22 cellular contexts compared by ENCODE assay signal in the genomic region with DNA sequence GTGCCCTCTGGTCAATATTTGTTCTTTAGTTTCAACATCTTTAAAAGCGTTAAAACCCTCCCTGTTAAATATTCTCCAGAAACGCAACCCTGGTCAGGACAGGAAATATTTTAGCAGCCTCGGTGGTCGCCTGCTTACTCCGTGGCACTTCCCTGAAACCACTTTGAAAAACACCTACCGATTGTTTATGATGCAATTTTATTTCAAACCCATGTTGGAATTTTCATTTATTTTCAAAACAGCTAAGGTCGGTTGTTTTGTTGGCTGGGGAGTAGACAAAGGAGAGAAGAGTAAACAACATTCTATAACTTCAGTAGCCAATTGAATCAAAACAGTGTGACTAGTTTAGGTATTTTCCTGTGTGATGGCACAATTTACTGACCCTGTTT. TPM values are rescaled to one million over a fixed set of nuclear protein-coding genes. Genes with fewer than 3 reads are reported as not detected.
DNase-seq lines count a peak whose midpoint lies in the region; ATAC-seq, FAIRE-seq and TF ChIP-seq lines count a peak whose summit lies in the region.
"Had no signal": no experiment of that assay in that cellular context is flagged by ENCODE, and none has a peak within 500 bp of the region (broad histone marks: within the 10 kb centered on the region; RNA-seq: fewer than 3 reads in every experiment).

No MANE protein-coding gene starts in this region.

- peaks cover 9% of the 10 kb centered on the region for H3K4me1 ChIP-seq in HUES6 (ENCODE audit: control insufficient read depth, insufficient read depth, low read length)
- H3K4me1 ChIP-seq in HepG2 (ENCODE audit: insufficient read depth, low read length): peaks cover 57% of the 10 kb centered on the region
- peaks cover 14% of the 10 kb centered on the region for H3K4me1 ChIP-seq in smooth muscle cell (ENCODE audit: low read depth)

- no peak for TF ChIP-seq RAD21 in HepG2 (CRISPR knock-in tag; IDR thresholded peaks at IDR 0.05)

- peaks cover 73% of the 10 kb centered on the region for H3K27me3 Mint-ChIP-seq in brain

- TSS peak; percentile 86 for BruUV-seq in HepG2 (replicated peaks; lab: Mats Ljungman, UMichigan)

- DNase-seq in HepG2 (ENCODE audit: low spot score) (peak; percentile 77), smooth muscle cell (lab: John Stamatoyannopoulos, UW; ENCODE audit: unreplicated experiment) (no peak), NCI-H82 (lab: John Stamatoyannopoulos, UW) (no peak)
- DNase-seq: effector CD4-positive, alpha-beta T cell; esophagus squamous epithelium; Kasumi-1; NCI-H1417 treated with DMSO at 0.1 percent for 48 hours; SIG-M5; stimulated activated CD4-positive, alpha-beta T cell treated with anti-CD3 and anti-CD28 coated beads, Interleukin-2, amount 100 ng/mL, for 24 hours; T-helper 2 cell had no signal

- H3K9me3 ChIP-seq in HUES6 (ENCODE audit: control insufficient read depth, insufficient read depth, low read depth, low read length) (no peaks in the 10 kb centered on the region), HepG2 (ENCODE audit: low read length) (no peaks in the 10 kb centered on the region), smooth muscle cell (replicated peaks; ENCODE audit: low read depth) (no peaks in the 10 kb centered on the region)
- H3K9me3 ChIP-seq: esophagus squamous epithelium, neutrophil, vagina had no signal

- no peak overlapping the region for H3K9ac ChIP-seq in HUES6 (ENCODE audit: low read length)
- H3K9ac ChIP-seq in HepG2 (ENCODE audit: insufficient read depth, low read depth, low read length): peak overlapping the region; percentile 94
- H3K9ac ChIP-seq in smooth muscle cell (ENCODE audit: low read depth): no peak overlapping the region

- intact Hi-C loops in HepG2 (cut with micrococcal nuclease; ENCODE audit: unreplicated experiment): loop anchor here (5.0 kb wide), 1 partner anchor 71 kb away; no protein-coding TSS in a partner anchor

- H3K9me3 Mint-ChIP-seq in brain: peaks cover 0 to 6% (median 0%) of the 10 kb centered on the region in 5 experiments
- H3K9me3 Mint-ChIP-seq: activated T-helper 2 cell treated with anti-CD3 and anti-CD28 coated beads, Interferon-gamma antibody, Interleukin-2, Interleukin-4, amounts not matched to agents 10 μg/mL and 5 μg/mL and 100 μg/mL, durations not matched to agents 14 hours and 24 hours and 36 hours had no signal

- ATAC-seq in HepG2: peak; percentile 68
- no peak for ATAC-seq in HG03045 (IDR thresholded peaks at IDR 0.05; ENCODE audit: unreplicated experiment)
- ATAC-seq in GM19395 (IDR thresholded peaks at IDR 0.05; ENCODE audit: unreplicated experiment): no peak

- H3K36me3 Mint-ChIP-seq in brain: no peaks in the 10 kb centered on the region

- H3K36me3 ChIP-seq in HUES6 (ENCODE audit: control insufficient read depth, insufficient read depth, low read length): no peaks in the 10 kb centered on the region
- peaks cover 0 to 18% of the 10 kb centered on the region in 2 experiments; a peak in 3 of 5 replicates for H3K36me3 ChIP-seq in HepG2 (replicated peaks in 1 of 2; ENCODE audit: control insufficient read depth in 1 of 2, insufficient read depth in 2 of 2, low read length in 2 of 2)
- H3K36me3 ChIP-seq in smooth muscle cell (ENCODE audit: low read depth): no peaks in the 10 kb centered on the region
- H3K36me3 ChIP-seq: esophagus squamous epithelium, neutrophil, vagina had no signal

- peak overlapping the region; percentile 63 to 76 (median 72) for H3K4me3 Mint-ChIP-seq in brain

- in situ Hi-C loops in HepG2 (cut with HindIII; ENCODE audit: extremely low pct_ligation_motif_present, low pct_unique_long_range_greater_than_20kb): no loop called here

- H3K27ac ChIP-seq in HUES6 (ENCODE audit: low read depth, low read length): no peak overlapping the region
- H3K27ac ChIP-seq in HepG2 (ENCODE audit: extremely low read length, insufficient read depth, low read length): peak overlapping the region; percentile 99
- H3K27ac ChIP-seq in smooth muscle cell (ENCODE audit: low read depth): no peak overlapping the region
- H3K27ac ChIP-seq: esophagus squamous epithelium, neutrophil, vagina had no signal

- no peak for TF ChIP-seq POLR2A in HepG2 (IDR thresholded peaks at IDR 0.05; ENCODE audit: insufficient read depth in 1 of 2, low read depth in 2 of 2, low read length in 2 of 2)

- under 1% methylated on average over 7 of the region's 7 CpGs for WGBS in HepG2 (ENCODE audit: low lambda C conversion rate)
- 22% methylated on average over 7 of the region's 7 CpGs for WGBS in smooth muscle cell (ENCODE audit: low lambda C conversion rate)

- peak overlapping the region; percentile 23 for H2AFZ ChIP-seq in HepG2 (ENCODE audit: low read length)
- H2AFZ ChIP-seq in smooth muscle cell (ENCODE audit: low read depth): no peak overlapping the region

- peak overlapping the region; percentile 67 for H3K4me3 ChIP-seq in HUES6 (ENCODE audit: low read depth, low read length)
- peak overlapping the region; percentile 67 to 87 (median 84) for H3K4me3 ChIP-seq in HepG2 (replicated peaks in 1 of 3; ENCODE audit: insufficient read depth in 1 of 3, low read depth in 2 of 3, low read length in 3 of 3)
- peak overlapping the region; percentile 48 for H3K4me3 ChIP-seq in smooth muscle cell

- CTCF ChIA-PET in HepG2 (lab: Yijun Ruan, JAX; ENCODE audit: low intra/inter-chr PET ratio, low total read pairs): no interaction called here

- no peaks in the 10 kb centered on the region for H3F3A ChIP-seq in smooth muscle cell (ENCODE audit: low read depth)

- peaks cover 64% of the 10 kb centered on the region for H3K27me3 ChIP-seq in HUES6 (ENCODE audit: control insufficient read depth, insufficient read depth, low read length)
- no peaks in the 10 kb centered on the region; a peak in 1 of 5 replicates for H3K27me3 ChIP-seq in HepG2 (ENCODE audit: control insufficient read depth in 1 of 2, insufficient read depth in 2 of 2, low read length in 2 of 2)
- H3K27me3 ChIP-seq in smooth muscle cell (ENCODE audit: low read depth): peaks cover 71% of the 10 kb centered on the region
- H3K27me3 ChIP-seq: vagina had no signal

- H3K27ac Mint-ChIP-seq in brain: no peak overlapping the region
- H3K27ac Mint-ChIP-seq: activated T-helper 2 cell treated with anti-CD3 and anti-CD28 coated beads, Interferon-gamma antibody, Interleukin-2, Interleukin-4, amounts not matched to agents 10 μg/mL and 5 μg/mL and 100 μg/mL, durations not matched to agents 14 hours and 24 hours and 36 hours had no signal

- peaks cover 4% of the 10 kb centered on the region for H3K4me1 Mint-ChIP-seq in brain

- POLR2A ChIA-PET in HepG2 (lab: Yijun Ruan, JAX): interaction anchor here (1.1 to 1.4 kb wide), 2 partner anchors 69 to 101 kb away, joined by 3 to 4 read pairs; a partner anchor contains a TSS

- no peak for FAIRE-seq in HepG2 (lab: Jason Lieb, UNC)
- FAIRE-seq: kidney had no signal

- peak in 1 of 2 experiments; percentile 76; a peak in 2 of 4 replicates for TF ChIP-seq EP300 in HepG2 (IDR thresholded peaks at IDR 0.05; ENCODE audit: low read depth in 2 of 2, low read length in 2 of 2)
- TF ChIP-seq EP300 in HepG2 (CRISPR knock-in tag; IDR thresholded peaks at IDR 0.05; ENCODE audit: borderline replicate concordance): no peak

- H4K20me1 ChIP-seq in HepG2 (ENCODE audit: insufficient read depth, low read length) (peaks cover 33% of the 10 kb centered on the region), smooth muscle cell (ENCODE audit: low read depth) (no peaks in the 10 kb centered on the region)

- peaks cover 32% of the 10 kb centered on the region for H3K79me2 ChIP-seq in HepG2 (ENCODE audit: insufficient read depth, low read length)
- H3K79me2 ChIP-seq in smooth muscle cell (ENCODE audit: low read depth): no peaks in the 10 kb centered on the region

- TF ChIP-seq CTCF in brain (conservative IDR thresholded peaks at IDR 0.05) (no peak), HepG2 (CRISPR knock-in tag; IDR thresholded peaks at IDR 0.05) (no peak), smooth muscle cell (IDR thresholded peaks at IDR 0.05; ENCODE audit: borderline replicate concordance, insufficient read depth, poor library complexity, severe bottlenecking) (no peak)

- peak overlapping the region; percentile 94 for H3K4me2 ChIP-seq in HepG2 (ENCODE audit: low read depth, low read length)
- peak overlapping the region; percentile 93 for H3K4me2 ChIP-seq in smooth muscle cell

RNA-seq across cellular contexts. Expression of a gene that starts 0.7 kb away (rescaled TPM):
- polyA plus RNA-seq in brain (ENCODE audit: insufficient read depth, low read depth, low replicate concordance) (22.2 TPM), HepG2 (2011; rRNA removed) (931 and 1,080 TPM in 2 replicates), smooth muscle cell (0.37 and 1.1 TPM in 2 replicates)
- total RNA-seq in HepG2 (2016; rRNA removed; fragmentation: Illumina TruSeq; extraction: Trizol) (310 and 642 TPM in 2 replicates), smooth muscle cell (1.2 TPM in 1 of 2 replicates, not detected in the other)
- total RNA-seq in HepG2 (2016; cell fraction: cytosol; rRNA removed; fragmentation: Illumina TruSeq; extraction: Trizol; ENCODE audit: low read depth): 113 and 138 TPM in 2 replicates
- 301 and 640 TPM in 2 replicates for total RNA-seq in HepG2 (2016; cell fraction: insoluble cytoplasmic fraction; rRNA removed; fragmentation: Illumina TruSeq; extraction: Trizol)
- total RNA-seq in HepG2 (2016; cell fraction: membrane; rRNA removed; fragmentation: Illumina TruSeq; extraction: Trizol): 174 and 205 TPM in 2 replicates
- total RNA-seq in HepG2 (2016; cell fraction: nucleus; rRNA removed; fragmentation: Illumina TruSeq; extraction: Trizol): 588 and 712 TPM in 2 replicates
- polyA plus RNA-seq in HepG2 (2011; cell fraction: cytosol; rRNA removed): 1,361 and 1,403 TPM in 2 replicates
- 575 and 645 TPM in 2 replicates for polyA plus RNA-seq in HepG2 (2011; cell fraction: nucleus; rRNA removed)
- polyA plus RNA-seq in HepG2 (2012): 1,685 and 1,730 TPM in 2 replicates
- polyA plus RNA-seq in HepG2 (2016; cell fraction: cytosol; fragmentation: Illumina TruSeq; extraction: Trizol; ENCODE audit: low read depth): 301 and 378 TPM in 2 replicates
- 671 and 691 TPM in 2 replicates for polyA plus RNA-seq in HepG2 (2016; cell fraction: insoluble cytoplasmic fraction; fragmentation: Illumina TruSeq; extraction: Trizol; ENCODE audit: low read depth)
- 336 and 408 TPM in 2 replicates for polyA plus RNA-seq in HepG2 (2016; cell fraction: membrane; fragmentation: Illumina TruSeq; extraction: Trizol; ENCODE audit: low read depth)
- 1,909 and 2,130 TPM in 2 replicates for polyA plus RNA-seq in HepG2 (2016; cell fraction: nucleus; fragmentation: Illumina TruSeq; extraction: Trizol; ENCODE audit: insufficient read depth, low read depth)
- 0.19 and 898 TPM in 2 replicates for polyA minus RNA-seq in HepG2 (2011; rRNA and poly(A)+ RNA removed; ENCODE audit: low replicate concordance)
- polyA minus RNA-seq in HepG2 (2011; cell fraction: cytosol; rRNA and poly(A)+ RNA removed): 385 and 416 TPM in 2 replicates
- 128 and 176 TPM in 2 replicates for polyA minus RNA-seq in HepG2 (2011; cell fraction: nucleus; rRNA and poly(A)+ RNA removed)
- total RNA-seq: activated CD8-positive, alpha-beta memory T cell treated with anti-CD3 and anti-CD28 coated beads for 36 hours; activated T-helper 2 cell treated with anti-CD3 and anti-CD28 coated beads, Interferon-gamma antibody, Interleukin-2, Interleukin-4, amounts not matched to agents 10 μg/mL and 5 μg/mL and 100 μg/mL, durations not matched to agents 14 hours and 24 hours and 36 hours; G401; OCI-LY7 had no signal

RNA-seq across cellular contexts. Expression of a gene that starts 10.6 kb away (rescaled TPM):
- polyA plus RNA-seq in brain (ENCODE audit: insufficient read depth, low read depth, low replicate concordance) (not detected), HepG2 (2011; rRNA removed) (not detected in 2 replicates), smooth muscle cell (not detected in 2 replicates)
- total RNA-seq in HepG2 (2016; rRNA removed; fragmentation: Illumina TruSeq; extraction: Trizol) (0.39 and 0.64 TPM in 2 replicates), smooth muscle cell (not detected in 2 replicates)
- total RNA-seq in HepG2 (2016; cell fraction: cytosol; rRNA removed; fragmentation: Illumina TruSeq; extraction: Trizol; ENCODE audit: low read depth): 0.18 TPM in 1 of 2 replicates, not detected in the other
- 0.43 and 0.73 TPM in 2 replicates for total RNA-seq in HepG2 (2016; cell fraction: insoluble cytoplasmic fraction; rRNA removed; fragmentation: Illumina TruSeq; extraction: Trizol)
- total RNA-seq in HepG2 (2016; cell fraction: membrane; rRNA removed; fragmentation: Illumina TruSeq; extraction: Trizol): 0.21 and 0.68 TPM in 2 replicates
- total RNA-seq in HepG2 (2016; cell fraction: nucleus; rRNA removed; fragmentation: Illumina TruSeq; extraction: Trizol): not detected in 2 replicates
- polyA plus RNA-seq in HepG2 (2011; cell fraction: cytosol; rRNA removed): not detected in 2 replicates
- not detected in 2 replicates for polyA plus RNA-seq in HepG2 (2011; cell fraction: nucleus; rRNA removed)
- 0.28 and 0.43 TPM in 2 replicates for polyA plus RNA-seq in HepG2 (2012)
- 0.46 and 1.3 TPM in 2 replicates for polyA plus RNA-seq in HepG2 (2016; cell fraction: cytosol; fragmentation: Illumina TruSeq; extraction: Trizol; ENCODE audit: low read depth)
- polyA plus RNA-seq in HepG2 (2016; cell fraction: insoluble cytoplasmic fraction; fragmentation: Illumina TruSeq; extraction: Trizol; ENCODE audit: low read depth): 0.23 and 0.49 TPM in 2 replicates
- polyA plus RNA-seq in HepG2 (2016; cell fraction: membrane; fragmentation: Illumina TruSeq; extraction: Trizol; ENCODE audit: low read depth): 0.21 and 0.65 TPM in 2 replicates
- 0.27 TPM in 1 of 2 replicates, not detected in the other for polyA plus RNA-seq in HepG2 (2016; cell fraction: nucleus; fragmentation: Illumina TruSeq; extraction: Trizol; ENCODE audit: insufficient read depth, low read depth)
- not detected in 2 replicates for polyA minus RNA-seq in HepG2 (2011; rRNA and poly(A)+ RNA removed; ENCODE audit: low replicate concordance)
- polyA minus RNA-seq in HepG2 (2011; cell fraction: cytosol; rRNA and poly(A)+ RNA removed): not detected in 2 replicates
- polyA minus RNA-seq in HepG2 (2011; cell fraction: nucleus; rRNA and poly(A)+ RNA removed): 0.12 TPM in 1 of 2 replicates, not detected in the other
- total RNA-seq: activated CD8-positive, alpha-beta memory T cell treated with anti-CD3 and anti-CD28 coated beads for 36 hours; activated T-helper 2 cell treated with anti-CD3 and anti-CD28 coated beads, Interferon-gamma antibody, Interleukin-2, Interleukin-4, amounts not matched to agents 10 μg/mL and 5 μg/mL and 100 μg/mL, durations not matched to agents 14 hours and 24 hours and 36 hours; esophagus squamous epithelium; G401; kidney; right cardiac atrium; vagina had no signal
- polyA plus RNA-seq: right cardiac atrium had no signal

RNA-seq across cellular contexts. Expression of a gene that starts 35.3 kb away (rescaled TPM):
- polyA plus RNA-seq in brain (ENCODE audit: insufficient read depth, low read depth, low replicate concordance) (0.78 TPM), HepG2 (2011; rRNA removed) (0.09 and 0.17 TPM in 2 replicates), smooth muscle cell (not detected in 2 replicates)
- total RNA-seq in HepG2 (2016; rRNA removed; fragmentation: Illumina TruSeq; extraction: Trizol) (not detected in 2 replicates), smooth muscle cell (not detected in 2 replicates)
- total RNA-seq in HepG2 (2016; cell fraction: cytosol; rRNA removed; fragmentation: Illumina TruSeq; extraction: Trizol; ENCODE audit: low read depth): not detected in 2 replicates
- not detected in 2 replicates for total RNA-seq in HepG2 (2016; cell fraction: insoluble cytoplasmic fraction; rRNA removed; fragmentation: Illumina TruSeq; extraction: Trizol)
- total RNA-seq in HepG2 (2016; cell fraction: membrane; rRNA removed; fragmentation: Illumina TruSeq; extraction: Trizol): not detected in 2 replicates
- total RNA-seq in HepG2 (2016; cell fraction: nucleus; rRNA removed; fragmentation: Illumina TruSeq; extraction: Trizol): not detected in 2 replicates
- 0.08 TPM in 1 of 2 replicates, not detected in the other for polyA plus RNA-seq in HepG2 (2011; cell fraction: cytosol; rRNA removed)
- polyA plus RNA-seq in HepG2 (2011; cell fraction: nucleus; rRNA removed): not detected in 2 replicates
- not detected in 2 replicates for polyA plus RNA-seq in HepG2 (2012)
- polyA plus RNA-seq in HepG2 (2016; cell fraction: cytosol; fragmentation: Illumina TruSeq; extraction: Trizol; ENCODE audit: low read depth): not detected in 2 replicates
- not detected in 2 replicates for polyA plus RNA-seq in HepG2 (2016; cell fraction: insoluble cytoplasmic fraction; fragmentation: Illumina TruSeq; extraction: Trizol; ENCODE audit: low read depth)
- polyA plus RNA-seq in HepG2 (2016; cell fraction: membrane; fragmentation: Illumina TruSeq; extraction: Trizol; ENCODE audit: low read depth): not detected in 2 replicates
- not detected in 2 replicates for polyA plus RNA-seq in HepG2 (2016; cell fraction: nucleus; fragmentation: Illumina TruSeq; extraction: Trizol; ENCODE audit: insufficient read depth, low read depth)
- polyA minus RNA-seq in HepG2 (2011; rRNA and poly(A)+ RNA removed; ENCODE audit: low replicate concordance): not detected in 2 replicates
- polyA minus RNA-seq in HepG2 (2011; cell fraction: cytosol; rRNA and poly(A)+ RNA removed): not detected in 2 replicates
- 0.77 and 0.87 TPM in 2 replicates for polyA minus RNA-seq in HepG2 (2011; cell fraction: nucleus; rRNA and poly(A)+ RNA removed)
- total RNA-seq: activated CD8-positive, alpha-beta memory T cell treated with anti-CD3 and anti-CD28 coated beads for 36 hours; activated T-helper 2 cell treated with anti-CD3 and anti-CD28 coated beads, Interferon-gamma antibody, Interleukin-2, Interleukin-4, amounts not matched to agents 10 μg/mL and 5 μg/mL and 100 μg/mL, durations not matched to agents 14 hours and 24 hours and 36 hours; G401; OCI-LY7 had no signal

Comparison
In these comparisons a context has a peak if more than half of its experiments do, and no peak if none do; other contexts are left out.
1. RNA of a gene that starts 0.7 kb away (polyA plus RNA-seq): 301 to 2,130 TPM in HepG2; 22.2 TPM in brain (single experiment) and 0.37 to 1.1 TPM in smooth muscle cell; every median in the first group is over 10 times any median in the second.
2. Peak in every context shown above with its lines, with median percentiles within 50 percentile points of each other: H3K4me3 ChIP-seq.